ENCODE assay signal across 9 cellular contexts in the genomic region with DNA sequence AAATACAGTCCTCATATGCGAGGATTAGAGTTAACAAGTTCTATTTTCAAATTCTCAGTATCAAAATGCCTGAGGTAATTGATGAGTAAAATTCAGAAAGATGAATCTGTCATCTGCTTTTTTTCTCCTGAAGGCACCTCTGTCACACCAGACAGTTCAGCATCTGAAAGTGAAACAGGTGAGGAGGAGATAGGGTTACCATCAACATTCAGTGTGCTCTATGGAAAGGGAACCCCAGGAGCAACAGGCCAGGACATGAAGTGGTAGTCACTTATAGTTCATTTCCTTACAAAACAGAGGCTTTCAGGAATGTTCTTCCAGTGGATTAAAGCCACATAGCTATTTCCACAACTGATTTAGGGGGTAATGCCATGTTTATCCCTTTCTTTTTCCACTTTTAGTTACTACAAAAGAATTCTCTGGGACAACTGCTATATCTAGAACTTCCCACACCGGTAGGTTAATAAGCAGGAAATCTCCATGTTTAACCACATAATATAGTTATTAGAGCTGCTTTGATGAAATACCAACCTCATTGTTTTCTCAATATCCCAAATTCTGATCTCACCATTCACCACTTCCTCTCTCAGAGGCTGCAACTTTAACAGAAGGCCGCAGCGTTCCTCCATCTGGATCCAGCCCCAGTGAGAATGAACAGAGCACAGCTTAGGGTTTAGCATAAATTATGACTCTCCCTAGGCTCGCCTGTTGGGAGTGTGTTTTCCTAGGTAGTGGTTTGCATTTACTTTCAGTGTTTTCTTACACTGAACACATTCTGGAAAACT.
A peak's percentile ranks its signal among the peaks of the same experiment; 100 is the strongest.
DNase-seq lines count a peak whose midpoint lies in the region; ATAC-seq and TF ChIP-seq lines count a peak whose summit lies in the region.
"Had no signal": no experiment of that assay in that cellular context is flagged by ENCODE, and none has a peak within 500 bp of the region (broad histone marks: within the 10 kb centered on the region; RNA-seq: fewer than 3 reads in every experiment).

No MANE protein-coding gene starts in this region.

- H3K27me3 ChIP-seq in GM06990 (replicated peaks; ENCODE audit: control insufficient read depth, insufficient read depth, low read length): no peaks in the 10 kb centered on the region

- DNase-seq in GM06990 (ENCODE audit: extremely low read depth, insufficient read length) (peak; percentile 40), astrocyte of the hippocampus (ENCODE audit: low read depth, low spot score) (peak; percentile 42), DMS79 (lab: John Stamatoyannopoulos, UW) (no peak), cerebellar cortex (ENCODE audit: low spot score) (no peak), cerebellar nuclear complex (lab: John Stamatoyannopoulos, UW) (no peak), foreskin fibroblast (no peak)
- DNase-seq: CD4-positive, CD25-positive, alpha-beta regulatory T cell had no signal

- H3K4me3 ChIP-seq in GM06990 (replicated peaks; ENCODE audit: low read depth, low read length) (no peak overlapping the region), foreskin fibroblast (ENCODE audit: low read depth in 1 of 2, low read length in 2 of 2) (no peak overlapping the region)

- ATAC-seq in GM21526 (IDR thresholded peaks at IDR 0.05; ENCODE audit: low FRiP score, unreplicated experiment) (peak; percentile 62), HG03469 (IDR thresholded peaks at IDR 0.05; ENCODE audit: unreplicated experiment) (peak; percentile 58)

- TF ChIP-seq CTCF in GM06990 (IDR thresholded peaks at IDR 0.05; ENCODE audit: insufficient read depth, low read length, poor library complexity, severe bottlenecking) (no peak), foreskin fibroblast (IDR thresholded peaks at IDR 0.05; ENCODE audit: low read depth, low read length) (no peak)

- no peaks in the 10 kb centered on the region for H3K36me3 ChIP-seq in GM06990 (ENCODE audit: control insufficient read depth, insufficient read depth, low read length)

Comparison
In these comparisons a context has a peak if more than half of its experiments do, and no peak if none do; other contexts are left out.
1. DNase-seq: peak in GM06990 (single experiment) and astrocyte of the hippocampus (single experiment); none in DMS79 (single experiment), cerebellar cortex (single experiment), cerebellar nuclear complex (0 of 2) and foreskin fibroblast (0 of 2).